Comparison of ENCODE assay signal across 15 cellular contexts in genomic region chr5:150256416-150257064, GRCh38. TPM values are rescaled to one million over a fixed set of nuclear protein-coding genes. Genes with fewer than 3 reads are reported as not detected.
DNase-seq lines count a peak whose midpoint lies in the region; ATAC-seq and TF ChIP-seq lines count a peak whose summit lies in the region.
"Had no signal": no experiment of that assay in that cellular context is flagged by ENCODE, and none has a peak within 500 bp of the region (broad histone marks: within the 10 kb centered on the region; RNA-seq: fewer than 3 reads in every experiment).

No MANE protein-coding gene starts in this region.

- no peaks in the 10 kb centered on the region for H3K4me1 ChIP-seq in gastrocnemius medialis
- no peaks in the 10 kb centered on the region for H3K4me1 ChIP-seq in left lung
- H3K4me1 ChIP-seq: tibial artery had no signal

- intact Hi-C loops in gastrocnemius medialis (cut with DNase I; ENCODE audit: low total_unique reads) (loop anchor here (5.0 kb wide), 1 partner anchor 96 kb away; no protein-coding TSS in a partner anchor), left lung (cut with DNase I) (no loop called here)

- TF ChIP-seq CTCF in astrocyte of the cerebellum (IDR thresholded peaks at IDR 0.05; ENCODE audit: low read depth, low read length, missing control alignments) = peak; percentile 13
- peak in 4 of 5 experiments; percentile 14 to 42 (median 22) for TF ChIP-seq CTCF in gastrocnemius medialis (IDR thresholded peaks at IDR 0.05 in 4 of 5, conservative IDR thresholded peaks at IDR 0.05 in 1 of 5)
- TF ChIP-seq CTCF in left lung (IDR thresholded peaks at IDR 0.05) = no peak

- H3K9me3 ChIP-seq in gastrocnemius medialis = no peaks in the 10 kb centered on the region
- H3K9me3 ChIP-seq in left lung = no peaks in the 10 kb centered on the region
- H3K9me3 ChIP-seq: tibial artery had no signal

- no peak for TF ChIP-seq POLR2A in gastrocnemius medialis (IDR thresholded peaks at IDR 0.05)

- H3K4me3 ChIP-seq in astrocyte of the cerebellum (ENCODE audit: low read depth, low read length) = no peak overlapping the region
- H3K4me3 ChIP-seq in gastrocnemius medialis = no peak overlapping the region
- H3K4me3 ChIP-seq in left lung = no peak overlapping the region
- H3K4me3 ChIP-seq: SK-N-MC, tibial artery had no signal

- H3K27ac ChIP-seq in gastrocnemius medialis = no peak overlapping the region
- no peak overlapping the region for H3K27ac ChIP-seq in left lung
- H3K27ac ChIP-seq: KMS-11, SK-N-MC, tibial artery had no signal

- DNase-seq in NCI-H2227 (lab: John Stamatoyannopoulos, UW; ENCODE audit: unreplicated experiment) = peak; percentile 38
- no peak for DNase-seq in NCI-H2227 treated with DMSO at 0.1 percent for 48 hours (lab: John Stamatoyannopoulos, UW)
- DNase-seq in astrocyte of the cerebellum (ENCODE audit: low read depth) = no peak
- DNase-seq in iPS-NIHi11 (ENCODE audit: low spot score) = peak; percentile 81
- DNase-seq in gastrocnemius medialis = no peak
- DNase-seq in NCI-H2171 treated with DMSO at 0.1 percent for 48 hours (lab: John Stamatoyannopoulos, UW) = no peak
- no peak for DNase-seq in left lung
- DNase-seq: ACHN; activated naive CD4-positive, alpha-beta T cell treated with anti-CD3 and anti-CD28 coated beads, Interleukin-2, amount 50 U/mL, for 16 hours; Calu3; central memory CD4-positive, alpha-beta T cell; tibial artery had no signal

- H3K36me3 ChIP-seq in gastrocnemius medialis = no peaks in the 10 kb centered on the region
- H3K36me3 ChIP-seq in left lung = no peaks in the 10 kb centered on the region
- H3K36me3 ChIP-seq: tibial artery had no signal

- in situ Hi-C loops in astrocyte of the cerebellum (cut with HindIII; ENCODE audit: low sequenced_read_pairs) = no loop called here
- in situ Hi-C loops in gastrocnemius medialis (cut with MboI; ENCODE audit: low sequenced_read_pairs in 4 of 4) = no loop called here

- ATAC-seq in gastrocnemius medialis (no peak), GM21526 (IDR thresholded peaks at IDR 0.05; ENCODE audit: low FRiP score, unreplicated experiment) (no peak), left lung (no peak)

- H3K27me3 ChIP-seq in gastrocnemius medialis = no peaks in the 10 kb centered on the region
- H3K27me3 ChIP-seq in left lung = no peaks in the 10 kb centered on the region
- H3K27me3 ChIP-seq: tibial artery had no signal

RNA-seq across cellular contexts. Expression of gene CAMK2A, which starts 33.0 kb away (rescaled TPM):
- total RNA-seq in gastrocnemius medialis (10 to 100 TPM; 32.0 to 78.1 (median 48.6) TPM), left lung (1 to 10 TPM in 1 of 2 donors, under 1 TPM in 1; 0.64 to 1.2 TPM)
- total RNA-seq: Calu3 had no signal

RNA-seq across cellular contexts. Expression of gene ARSI, which starts 46.2 kb away (rescaled TPM):
- total RNA-seq in gastrocnemius medialis = not detected
- total RNA-seq in left lung = 1 to 10 TPM; 6.6 to 7.5 TPM

Comparison
In these comparisons a context has a peak if more than half of its experiments do, and no peak if none do; other contexts are left out.
1. DNase-seq: peak in NCI-H2227 (single experiment) and iPS-NIHi11 (single experiment); none in NCI-H2227 treated with DMSO at 0.1 percent for 48 hours (single experiment), astrocyte of the cerebellum (single experiment), gastrocnemius medialis (0 of 2), NCI-H2171 treated with DMSO at 0.1 percent for 48 hours (single experiment) and left lung (0 of 2).
2. CTCF ChIP-seq: peak in astrocyte of the cerebellum (single experiment) and gastrocnemius medialis (4 of 5); none in left lung (0 of 2).
3. RNA of gene CAMK2A, which starts 33.0 kb away (total RNA-seq): 32.0 to 78.1 TPM in gastrocnemius medialis; 0.64 to 1.2 TPM in left lung; every median in the first group is over 10 times any median in the second.
4. RNA of gene ARSI, which starts 46.2 kb away (total RNA-seq): 6.6 to 7.5 TPM in left lung; not detected in gastrocnemius medialis; every median in the first group is over 4 times any median in the second.